ENCODE assay signal across 18 cellular contexts in the genomic region with DNA sequence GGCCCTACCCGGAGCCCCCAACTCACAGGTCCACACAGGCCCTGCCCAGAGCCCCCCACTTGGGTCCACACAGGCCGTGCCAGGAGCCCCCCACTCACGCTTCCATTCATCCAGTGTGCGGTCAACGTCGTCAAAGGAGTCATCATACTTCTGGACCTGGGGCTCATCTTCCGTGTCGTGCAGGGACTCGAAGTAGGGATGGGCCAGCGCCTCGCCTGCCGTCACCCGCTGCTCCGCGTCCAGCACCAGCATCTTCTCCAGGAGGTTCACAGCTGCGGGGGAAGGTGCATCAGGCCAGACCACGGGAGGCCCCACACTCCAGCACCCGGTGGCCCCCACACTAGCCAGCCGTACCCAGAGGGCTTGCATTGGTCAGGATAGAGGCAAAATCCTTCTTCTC. TPM values are rescaled to one million over a fixed set of nuclear protein-coding genes. Genes with fewer than 3 reads are reported as not detected.
A peak's percentile ranks its signal among the peaks of the same experiment; 100 is the strongest.
DNase-seq lines count a peak whose midpoint lies in the region; ATAC-seq, FAIRE-seq and TF ChIP-seq lines count a peak whose summit lies in the region.
"Had no signal": no experiment of that assay in that cellular context is flagged by ENCODE, and none has a peak within 500 bp of the region (broad histone marks: within the 10 kb centered on the region; RNA-seq: fewer than 3 reads in every experiment).

No MANE protein-coding gene starts in this region.

- ATAC-seq in IMR-90 (ENCODE audit: low read depth) (no peak), K562 (no peak), HG02571 (IDR thresholded peaks at IDR 0.05; ENCODE audit: unreplicated experiment) (no peak)
- ATAC-seq: A549 had no signal

- H3K9me1 ChIP-seq in IMR-90 (ENCODE audit: insufficient read depth, low read length), result no peaks in the 10 kb centered on the region
- no peaks in the 10 kb centered on the region for H3K9me1 ChIP-seq in K562 (ENCODE audit: control insufficient read depth, insufficient read depth, low read length)

- H2AK5ac ChIP-seq in IMR-90 (ENCODE audit: low read depth, low read length), result no peak overlapping the region

- 95% methylated on average over 12 of the region's 19 CpGs; no CpG with 5 or more reads in 1 of the 2 experiments for WGBS in IMR-90 (ENCODE audit: extremely low coverage in 2 of 2, insufficient read length in 1 of 2), 2 experiments
- 92% methylated on average over 14 of the region's 19 CpGs for WGBS in K562 (ENCODE audit: insufficient coverage, low coverage, missing lambda C conversion rate)

- H2AK9ac ChIP-seq in IMR-90 (replicated peaks; ENCODE audit: low read depth, low read length, poor library complexity), result peak overlapping the region; percentile 70

- H4K91ac ChIP-seq in IMR-90 (ENCODE audit: insufficient read depth, low read depth, low read length), result no peak overlapping the region

- H3K27me3 ChIP-seq in IMR-90 (ENCODE audit: control insufficient read depth, insufficient read depth, low read length) (no peaks in the 10 kb centered on the region), K562 (ENCODE audit: control insufficient read depth in 2 of 2, insufficient read depth in 2 of 2, low read length in 2 of 2) (no peaks in the 10 kb centered on the region)

- dilution Hi-C loops in IMR-90 (cut with HindIII; ENCODE audit: low sequenced_read_pairs, unreplicated experiment), result no loop called here

- no peak overlapping the region for H3K18ac ChIP-seq in IMR-90 (ENCODE audit: low read depth, low read length)

- peaks cover 4 to 37% of the 10 kb centered on the region in 2 experiments; a peak in 3 of 4 replicates for H3K79me1 ChIP-seq in IMR-90 (ENCODE audit: low read depth in 1 of 2, low read length in 2 of 2)

- DNase-seq in IMR-90 (no peak), K562 (ENCODE audit: extremely low read depth in 1 of 4, low spot score in 3 of 4) (no peak), NCI-H2196 (lab: John Stamatoyannopoulos, UW; ENCODE audit: unreplicated experiment) (no peak)
- DNase-seq: AML-193; Caco-2; CD4-positive, alpha-beta T cell; GM23248; KG1 had no signal

- FAIRE-seq in K562 (lab: Jason Lieb, UNC), result no peak
- FAIRE-seq: A549, D721Med, G401.6, GM12891, GM19239 had no signal

- H3K23ac ChIP-seq in IMR-90 (ENCODE audit: low read depth, low read length), result no peak overlapping the region

- H2AFZ ChIP-seq in IMR-90 (replicated peaks; ENCODE audit: low read length, poor library complexity), result no peak overlapping the region
- H2AFZ ChIP-seq in K562 (ENCODE audit: low read depth, low read length), result no peak overlapping the region
- H2AFZ ChIP-seq: GM23248 had no signal

- H3K27ac ChIP-seq in 22Rv1 (peak overlapping the region; percentile 56; the same call in 1 of the 2 replicates), IMR-90 (ENCODE audit: insufficient read depth, low read length) (no peak overlapping the region), K562 (ENCODE audit: extremely low read depth, low read depth, low read length) (no peak overlapping the region)
- H3K27ac ChIP-seq: A549, C4-2B, GM23248, HL-60 had no signal

- no peak for TF ChIP-seq EP300 in K562 (IDR thresholded peaks at IDR 0.05; ENCODE audit: low read length)

- peaks cover 35% of the 10 kb centered on the region; the same call in 1 of the 2 replicates for H3K36me3 ChIP-seq in IMR-90 (ENCODE audit: control insufficient read depth, insufficient read depth, low read length)
- H3K36me3 ChIP-seq in K562 (ENCODE audit: control insufficient read depth, insufficient read depth, low read length), result peaks cover 60% of the 10 kb centered on the region; the same call in 1 of the 3 replicates

- no peak overlapping the region for H3K4me3 ChIP-seq in IMR-90 (ENCODE audit: insufficient read depth, low read depth, low read length)
- no peak overlapping the region for H3K4me3 ChIP-seq in K562
- H3K4me3 ChIP-seq: A549, GM23248, HAP-1 had no signal

- TF ChIP-seq RAD21 in IMR-90 (IDR thresholded peaks at IDR 0.05; ENCODE audit: low read length) (no peak), K562 (CRISPR knock-in tag; conservative IDR thresholded peaks at IDR 0.05 in 1 of 2, IDR thresholded peaks at IDR 0.05 in 1 of 2) (no peak)

- no peak overlapping the region for H4K8ac ChIP-seq in IMR-90 (ENCODE audit: low read depth in 2 of 2, low read length in 2 of 2)

- H2BK15ac ChIP-seq in IMR-90 (ENCODE audit: low read depth, low read length), result no peak overlapping the region

- H2BK5ac ChIP-seq in IMR-90 (ENCODE audit: low read depth, low read length, poor library complexity, severe bottlenecking), result no peak overlapping the region

- peaks cover 30% of the 10 kb centered on the region for H4K20me1 ChIP-seq in IMR-90 (ENCODE audit: insufficient read depth, low read length)
- no peaks in the 10 kb centered on the region for H4K20me1 ChIP-seq in K562 (replicated peaks; ENCODE audit: control insufficient read depth, insufficient read depth, low read length)

- no peaks in the 10 kb centered on the region for H3K9me3 ChIP-seq in IMR-90 (ENCODE audit: control insufficient read depth, insufficient read depth, low read length)
- no peaks in the 10 kb centered on the region for H3K9me3 ChIP-seq in K562 (replicated peaks; ENCODE audit: control insufficient read depth, insufficient read depth, low read depth, low read length)
- H3K9me3 ChIP-seq: A549, Caco-2, HAP-1 had no signal

- H3K4me1 ChIP-seq in IMR-90 (ENCODE audit: control insufficient read depth, insufficient read depth, low read length) (peaks cover 10% of the 10 kb centered on the region), K562 (replicated peaks in 1 of 2; ENCODE audit: control insufficient read depth in 2 of 2, insufficient read depth in 2 of 2, low read length in 2 of 2) (peaks cover 0 to 93% of the 10 kb centered on the region in 2 experiments; a peak in 4 of 5 replicates)

- in situ Hi-C loops in IMR-90 (cut with MboI; ENCODE audit: low sequenced_read_pairs), result no loop called here
- in situ Hi-C loops in K562 (cut with MboI), result no loop called here

- CTCF ChIA-PET in IMR-90 (lab: Yijun Ruan, JAX), result no interaction called here
- CTCF ChIA-PET in K562 (lab: Yijun Ruan, JAX; ENCODE audit: low intra/inter-chr PET ratio), result no interaction called here

- no peak overlapping the region for H3K56ac ChIP-seq in IMR-90 (ENCODE audit: extremely low read depth, insufficient read depth, low read length)

- no peak overlapping the region for H2BK20ac ChIP-seq in IMR-90 (ENCODE audit: low read depth, low read length)

- H2BK120ac ChIP-seq in IMR-90 (ENCODE audit: low read depth, low read length), result no peak overlapping the region

- TF ChIP-seq POLR2A in IMR-90 (IDR thresholded peaks at IDR 0.05; ENCODE audit: low read depth, low read length), result no peak
- TF ChIP-seq POLR2A in K562 (conservative IDR thresholded peaks at IDR 0.05), result no peak

- H3K14ac ChIP-seq in IMR-90 (replicated peaks; ENCODE audit: low read depth, low read length), result no peak overlapping the region

- H3K4me2 ChIP-seq in IMR-90 (ENCODE audit: low read depth, low read length) (no peak overlapping the region), K562 (ENCODE audit: insufficient read depth, low read length) (no peak overlapping the region)
- H3K4me2 ChIP-seq: A549 had no signal

- intact Hi-C loops in IMR-90 (cut with micrococcal nuclease), result no loop called here
- intact Hi-C loops in K562 (cut with micrococcal nuclease), result no loop called here

- peaks cover 25% of the 10 kb centered on the region for H3K79me2 ChIP-seq in K562 (ENCODE audit: control insufficient read depth, insufficient read depth, low read length)

- no peak overlapping the region for H4K5ac ChIP-seq in IMR-90 (ENCODE audit: low read depth, low read length)

- H3K9ac ChIP-seq in IMR-90 (ENCODE audit: low read depth, low read length), result no peak overlapping the region
- no peak overlapping the region for H3K9ac ChIP-seq in K562 (ENCODE audit: insufficient read depth in 1 of 2, low read depth in 2 of 2, low read length in 2 of 2)
- H3K9ac ChIP-seq: GM23248 had no signal

- POLR2A ChIA-PET in IMR-90 (lab: Charles Lee; ENCODE audit: unreplicated experiment), result no interaction called here
- POLR2A ChIA-PET in K562 (lab: Yijun Ruan, JAX), result no interaction called here

- TF ChIP-seq CTCF in 22Rv1 (IDR thresholded peaks at IDR 0.05), result no peak
- no peak for TF ChIP-seq CTCF in IMR-90 (conservative IDR thresholded peaks at IDR 0.05; ENCODE audit: low read depth, low read length)
- no peak for TF ChIP-seq CTCF in K562 (IDR thresholded peaks at IDR 0.05 in 2 of 3, conservative IDR thresholded peaks at IDR 0.05 in 1 of 3; ENCODE audit: insufficient read depth in 2 of 3, low read depth in 1 of 3, low read length in 3 of 3)

- H3K4ac ChIP-seq in IMR-90 (ENCODE audit: low read depth, low read length), result no peak overlapping the region

- BruUV-seq in IMR-90 (replicated peaks; lab: Mats Ljungman, UMichigan) (no TSS peak), K562 (replicated peaks; lab: Mats Ljungman, UMichigan) (no TSS peak)

RNA-seq across cellular contexts. Expression of a gene that starts 4.0 kb away (rescaled TPM):
- total RNA-seq in IMR-90 (2012; rRNA removed) (3.6 and 3.9 TPM in 2 replicates), K562 (2014; rRNA removed) (16.4 and 21.4 TPM in 2 replicates), K562 (2014; rRNA removed; fragmentation: Illumina TruSeq; extraction: Trizol) (1.2 and 2.1 TPM in 2 replicates), K562 (2015; rRNA removed; fragmentation: Illumina TruSeq; extraction: Trizol) (7.0 and 10.9 TPM in 2 replicates), K562 (2021) (37.3 and 44.2 TPM in 2 replicates)
- polyA plus RNA-seq in IMR-90 (2012; rRNA removed) (35.2 and 35.7 TPM in 2 replicates), K562 (2011; rRNA removed) (6.5 and 18.6 TPM in 2 replicates), K562 (2014; fragmentation: Illumina TruSeq; extraction: Trizol) (6.3 and 14.4 TPM in 2 replicates), K562 (2014; fragmentation: Nextera tagmentation; extraction: Ambion mirVana) (under 1 TPM; 0.10 to 0.23 TPM), K562 (2014; rRNA removed) (29.0 and 35.7 TPM in 2 replicates)
- polyA plus RNA-seq in IMR-90 (2012; cell fraction: cytosol; rRNA removed), result 18.7 and 22.6 TPM in 2 replicates
- polyA plus RNA-seq in IMR-90 (2012; cell fraction: nucleus; rRNA removed; ENCODE audit: low replicate concordance), result 264 and 926 TPM in 2 replicates
- total RNA-seq in K562 (2011; cell fraction: chromatin; rRNA removed; ENCODE audit: low replicate concordance), result 57.0 and 254 TPM in 2 replicates
- total RNA-seq in K562 (2011; cell fraction: nucleolus; rRNA removed), result 188 and 225 TPM in 2 replicates
- total RNA-seq in K562 (2011; cell fraction: nucleoplasm; rRNA removed), result 102 and 109 TPM in 2 replicates
- polyA plus RNA-seq in K562 (2011; cell fraction: cytosol; rRNA removed), result 4.8 and 5.9 TPM in 2 replicates
- 164 and 214 TPM in 2 replicates for polyA plus RNA-seq in K562 (2011; cell fraction: nucleus; rRNA removed)
- 34.6 and 75.5 TPM in 2 replicates for polyA plus RNA-seq in K562 (2012)
- 4.3 and 5.1 TPM in 2 replicates for polyA minus RNA-seq in K562 (2011; rRNA and poly(A)+ RNA removed)
- 6.0 and 17.9 TPM in 2 replicates for polyA minus RNA-seq in K562 (2011; cell fraction: cytosol; rRNA and poly(A)+ RNA removed)
- 43.8 and 48.3 TPM in 2 replicates for polyA minus RNA-seq in K562 (2011; cell fraction: nucleus; rRNA and poly(A)+ RNA removed)

RNA-seq across cellular contexts. Expression of a gene that starts 6.4 kb away (rescaled TPM):
- total RNA-seq in IMR-90 (2012; rRNA removed) (35.6 and 41.0 TPM in 2 replicates), K562 (2014; rRNA removed) (45.2 and 45.5 TPM in 2 replicates), K562 (2014; rRNA removed; fragmentation: Illumina TruSeq; extraction: Trizol) (5.7 and 11.1 TPM in 2 replicates), K562 (2015; rRNA removed; fragmentation: Illumina TruSeq; extraction: Trizol) (32.9 and 33.8 TPM in 2 replicates), K562 (2021) (68.4 and 69.1 TPM in 2 replicates)
- polyA plus RNA-seq in IMR-90 (2012; rRNA removed) (56.3 and 59.9 TPM in 2 replicates), K562 (2011; rRNA removed) (30.6 and 45.2 TPM in 2 replicates), K562 (2014; fragmentation: Illumina TruSeq; extraction: Trizol) (32.8 and 35.5 TPM in 2 replicates), K562 (2014; fragmentation: Nextera tagmentation; extraction: Ambion mirVana) (1 to 10 TPM in 1 of 2 experiments, under 1 TPM in 1; 0.79 to 4.0 TPM), K562 (2014; rRNA removed) (69.4 and 71.5 TPM in 2 replicates)
- 42.8 and 49.5 TPM in 2 replicates for polyA plus RNA-seq in IMR-90 (2012; cell fraction: cytosol; rRNA removed)
- polyA plus RNA-seq in IMR-90 (2012; cell fraction: nucleus; rRNA removed; ENCODE audit: low replicate concordance), result 269 and 452 TPM in 2 replicates
- 112 and 304 TPM in 2 replicates for total RNA-seq in K562 (2011; cell fraction: chromatin; rRNA removed; ENCODE audit: low replicate concordance)
- 207 and 279 TPM in 2 replicates for total RNA-seq in K562 (2011; cell fraction: nucleolus; rRNA removed)
- total RNA-seq in K562 (2011; cell fraction: nucleoplasm; rRNA removed), result 136 and 144 TPM in 2 replicates
- 35.5 and 49.4 TPM in 2 replicates for polyA plus RNA-seq in K562 (2011; cell fraction: cytosol; rRNA removed)
- 285 and 430 TPM in 2 replicates for polyA plus RNA-seq in K562 (2011; cell fraction: nucleus; rRNA removed)
- polyA plus RNA-seq in K562 (2012), result 38.8 and 60.9 TPM in 2 replicates
- 12.0 and 15.0 TPM in 2 replicates for polyA minus RNA-seq in K562 (2011; rRNA and poly(A)+ RNA removed)
- 18.3 and 22.3 TPM in 2 replicates for polyA minus RNA-seq in K562 (2011; cell fraction: cytosol; rRNA and poly(A)+ RNA removed)
- 61.0 and 65.0 TPM in 2 replicates for polyA minus RNA-seq in K562 (2011; cell fraction: nucleus; rRNA and poly(A)+ RNA removed)

RNA-seq across cellular contexts. Expression of a gene that starts 10.3 kb away (rescaled TPM):
- total RNA-seq in IMR-90 (2012; rRNA removed) (10.0 and 10.8 TPM in 2 replicates), K562 (2014; rRNA removed) (23.2 and 25.1 TPM in 2 replicates), K562 (2014; rRNA removed; fragmentation: Illumina TruSeq; extraction: Trizol) (4.1 and 6.0 TPM in 2 replicates), K562 (2015; rRNA removed; fragmentation: Illumina TruSeq; extraction: Trizol) (9.7 and 10.3 TPM in 2 replicates), K562 (2021) (31.1 and 33.0 TPM in 2 replicates)
- polyA plus RNA-seq in IMR-90 (2012; rRNA removed) (28.6 and 30.9 TPM in 2 replicates), K562 (2011; rRNA removed) (10.1 and 17.7 TPM in 2 replicates), K562 (2014; fragmentation: Illumina TruSeq; extraction: Trizol) (9.3 and 15.1 TPM in 2 replicates), K562 (2014; fragmentation: Nextera tagmentation; extraction: Ambion mirVana) (1 to 10 TPM in 1 of 2 experiments, under 1 TPM in 1; 0.76 to 1.2 TPM), K562 (2014; rRNA removed) (26.8 and 29.9 TPM in 2 replicates)
- 7.5 and 13.6 TPM in 2 replicates for polyA plus RNA-seq in IMR-90 (2012; cell fraction: cytosol; rRNA removed)
- polyA plus RNA-seq in IMR-90 (2012; cell fraction: nucleus; rRNA removed; ENCODE audit: low replicate concordance), result 185 and 466 TPM in 2 replicates
- 86.7 and 211 TPM in 2 replicates for total RNA-seq in K562 (2011; cell fraction: chromatin; rRNA removed; ENCODE audit: low replicate concordance)
- 112 and 120 TPM in 2 replicates for total RNA-seq in K562 (2011; cell fraction: nucleolus; rRNA removed)
- 93.7 and 97.5 TPM in 2 replicates for total RNA-seq in K562 (2011; cell fraction: nucleoplasm; rRNA removed)
- 9.3 and 11.7 TPM in 2 replicates for polyA plus RNA-seq in K562 (2011; cell fraction: cytosol; rRNA removed)
- 166 and 249 TPM in 2 replicates for polyA plus RNA-seq in K562 (2011; cell fraction: nucleus; rRNA removed)
- polyA plus RNA-seq in K562 (2012), result 20.0 and 26.5 TPM in 2 replicates
- 6.7 and 8.2 TPM in 2 replicates for polyA minus RNA-seq in K562 (2011; rRNA and poly(A)+ RNA removed)
- 13.2 and 14.6 TPM in 2 replicates for polyA minus RNA-seq in K562 (2011; cell fraction: cytosol; rRNA and poly(A)+ RNA removed)
- 31.4 and 35.8 TPM in 2 replicates for polyA minus RNA-seq in K562 (2011; cell fraction: nucleus; rRNA and poly(A)+ RNA removed)

RNA-seq across cellular contexts. Expression of a gene that starts 15.1 kb away (rescaled TPM):
- total RNA-seq in IMR-90 (2012; rRNA removed) (7.5 and 8.1 TPM in 2 replicates), K562 (2014; rRNA removed) (9.6 and 9.8 TPM in 2 replicates), K562 (2014; rRNA removed; fragmentation: Illumina TruSeq; extraction: Trizol) (1.9 and 2.5 TPM in 2 replicates), K562 (2015; rRNA removed; fragmentation: Illumina TruSeq; extraction: Trizol) (5.3 and 5.8 TPM in 2 replicates), K562 (2021) (12.8 and 14.6 TPM in 2 replicates)
- polyA plus RNA-seq in IMR-90 (2012; rRNA removed) (14.4 and 16.6 TPM in 2 replicates), K562 (2011; rRNA removed) (5.1 and 7.0 TPM in 2 replicates), K562 (2014; fragmentation: Illumina TruSeq; extraction: Trizol) (5.7 and 7.0 TPM in 2 replicates), K562 (2014; fragmentation: Nextera tagmentation; extraction: Ambion mirVana) (under 1 TPM; 0.06 to 0.10 TPM), K562 (2014; rRNA removed) (10.6 and 11.5 TPM in 2 replicates)
- polyA plus RNA-seq in IMR-90 (2012; cell fraction: cytosol; rRNA removed), result 11.1 and 14.2 TPM in 2 replicates
- polyA plus RNA-seq in IMR-90 (2012; cell fraction: nucleus; rRNA removed; ENCODE audit: low replicate concordance), result 42.0 and 90.5 TPM in 2 replicates
- 6.0 and 15.3 TPM in 2 replicates for total RNA-seq in K562 (2011; cell fraction: chromatin; rRNA removed; ENCODE audit: low replicate concordance)
- 11.8 and 12.5 TPM in 2 replicates for total RNA-seq in K562 (2011; cell fraction: nucleolus; rRNA removed)
- total RNA-seq in K562 (2011; cell fraction: nucleoplasm; rRNA removed), result 6.0 and 6.7 TPM in 2 replicates
- 5.6 and 12.8 TPM in 2 replicates for polyA plus RNA-seq in K562 (2011; cell fraction: cytosol; rRNA removed)
- polyA plus RNA-seq in K562 (2011; cell fraction: nucleus; rRNA removed), result 39.5 and 60.0 TPM in 2 replicates
- polyA plus RNA-seq in K562 (2012), result 9.9 and 19.7 TPM in 2 replicates
- polyA minus RNA-seq in K562 (2011; rRNA and poly(A)+ RNA removed), result 1.4 and 3.6 TPM in 2 replicates
- 5.2 and 6.5 TPM in 2 replicates for polyA minus RNA-seq in K562 (2011; cell fraction: cytosol; rRNA and poly(A)+ RNA removed)
- 6.1 and 6.3 TPM in 2 replicates for polyA minus RNA-seq in K562 (2011; cell fraction: nucleus; rRNA and poly(A)+ RNA removed)

RNA-seq across cellular contexts. Expression of a gene that starts 52.3 kb away (rescaled TPM):
- total RNA-seq in IMR-90 (2012; rRNA removed) (73.1 and 84.7 TPM in 2 replicates), K562 (2014; rRNA removed) (16.9 and 22.7 TPM in 2 replicates), K562 (2014; rRNA removed; fragmentation: Illumina TruSeq; extraction: Trizol) (3.2 and 4.8 TPM in 2 replicates), K562 (2015; rRNA removed; fragmentation: Illumina TruSeq; extraction: Trizol) (9.9 and 11.3 TPM in 2 replicates), K562 (2021) (45.1 and 48.0 TPM in 2 replicates)
- polyA plus RNA-seq in IMR-90 (2012; rRNA removed) (202 and 220 TPM in 2 replicates), K562 (2011; rRNA removed) (17.4 and 26.1 TPM in 2 replicates), K562 (2014; fragmentation: Illumina TruSeq; extraction: Trizol) (13.6 and 22.0 TPM in 2 replicates), K562 (2014; fragmentation: Nextera tagmentation; extraction: Ambion mirVana) (under 1 TPM; 0.15 to 0.81 TPM), K562 (2014; rRNA removed) (20.7 and 24.6 TPM in 2 replicates)
- polyA plus RNA-seq in IMR-90 (2012; cell fraction: cytosol; rRNA removed), result 120 and 220 TPM in 2 replicates
- 452 and 943 TPM in 2 replicates for polyA plus RNA-seq in IMR-90 (2012; cell fraction: nucleus; rRNA removed; ENCODE audit: low replicate concordance)
- 72.8 and 193 TPM in 2 replicates for total RNA-seq in K562 (2011; cell fraction: chromatin; rRNA removed; ENCODE audit: low replicate concordance)
- 120 and 131 TPM in 2 replicates for total RNA-seq in K562 (2011; cell fraction: nucleolus; rRNA removed)
- total RNA-seq in K562 (2011; cell fraction: nucleoplasm; rRNA removed), result 71.3 and 73.4 TPM in 2 replicates
- 21.9 and 41.4 TPM in 2 replicates for polyA plus RNA-seq in K562 (2011; cell fraction: cytosol; rRNA removed)
- polyA plus RNA-seq in K562 (2011; cell fraction: nucleus; rRNA removed), result 101 and 150 TPM in 2 replicates
- polyA plus RNA-seq in K562 (2012), result 30.4 and 43.6 TPM in 2 replicates
- polyA minus RNA-seq in K562 (2011; rRNA and poly(A)+ RNA removed), result 14.1 and 21.8 TPM in 2 replicates
- polyA minus RNA-seq in K562 (2011; cell fraction: cytosol; rRNA and poly(A)+ RNA removed), result 37.2 and 59.9 TPM in 2 replicates
- polyA minus RNA-seq in K562 (2011; cell fraction: nucleus; rRNA and poly(A)+ RNA removed), result 30.4 and 32.4 TPM in 2 replicates
